Comparison of ENCODE assay signal across 15 cellular contexts in genomic region chr6:91094806-91095475, GRCh38.
DNase-seq lines count a peak whose midpoint lies in the region; ATAC-seq, FAIRE-seq and TF ChIP-seq lines count a peak whose summit lies in the region.
"Had no signal": no experiment of that assay in that cellular context is flagged by ENCODE, and none has a peak within 500 bp of the region (broad histone marks: within the 10 kb centered on the region; RNA-seq: fewer than 3 reads in every experiment).

No MANE protein-coding gene starts in this region.

- FAIRE-seq in RCC 7860 (lab: Jason Lieb, UNC), result peak; percentile 86
- peak; percentile 32 for FAIRE-seq in kidney (lab: Jason Lieb, UNC)
- FAIRE-seq: GM12878, K562 had no signal

- no peaks in the 10 kb centered on the region for H3K9me3 ChIP-seq in kidney (ENCODE audit: control insufficient read depth in 1 of 2, low read length in 2 of 2)
- H3K9me3 ChIP-seq: BLaER1 treated with 17β-estradiol and CSF1 and Interleukin-3, amounts not matched to agents 10 nM and 100 nM had no signal

- in situ Hi-C loops in Caki2 (cut with HindIII; ENCODE audit: low pct_unique_long_range_greater_than_20kb, low sequenced_read_pairs), result no loop called here

- H3K9ac ChIP-seq in kidney (ENCODE audit: low read length in 2 of 2), result no peak overlapping the region
- H3K9ac ChIP-seq: BLaER1 treated with 17β-estradiol and CSF1 and Interleukin-3, amounts not matched to agents 10 nM and 100 nM had no signal

- DNase-seq in Caki2 (ENCODE audit: low read depth) (peak; percentile 16), RCC 7860 (ENCODE audit: low spot score) (peak; percentile 14), kidney (no peak), renal cortical epithelial cell (ENCODE audit: low read depth) (peak; percentile 66), NCI-H128 (lab: John Stamatoyannopoulos, UW; ENCODE audit: unreplicated experiment) (no peak), NCI-H2029 treated with DMSO at 0.1 percent for 48 hours (lab: John Stamatoyannopoulos, UW) (no peak)
- DNase-seq: 8988T; Calu3; CD4-positive, CD25-positive, alpha-beta regulatory T cell; DMS79 had no signal

- no peak overlapping the region for H3K4me3 ChIP-seq in kidney (ENCODE audit: low read length in 2 of 2)
- H3K4me3 ChIP-seq: BLaER1 treated with 17β-estradiol and CSF1 and Interleukin-3, amounts not matched to agents 10 nM and 100 nM; GM12878; K562 had no signal

- no peaks in the 10 kb centered on the region for H3K36me3 ChIP-seq in kidney (ENCODE audit: control insufficient read depth in 1 of 2, insufficient read depth in 2 of 2, low read length in 2 of 2)
- H3K36me3 ChIP-seq: BLaER1 treated with 17β-estradiol and CSF1 and Interleukin-3, amounts not matched to agents 10 nM and 100 nM had no signal

- H3K27ac ChIP-seq in kidney (ENCODE audit: low read depth in 2 of 2, low read length in 2 of 2), result no peak overlapping the region
- H3K27ac ChIP-seq: BLaER1 treated with 17β-estradiol and CSF1 and Interleukin-3, amounts not matched to agents 10 nM and 100 nM had no signal

- intact Hi-C loops in kidney (cut with DNase I), result no loop called here

- TF ChIP-seq CTCF in kidney (IDR thresholded peaks at IDR 0.05; ENCODE audit: borderline replicate concordance, extremely low read depth, insufficient read depth), result no peak

- no peak for ATAC-seq in GM21526 (IDR thresholded peaks at IDR 0.05; ENCODE audit: low FRiP score, unreplicated experiment)
- ATAC-seq: GM12878, HCT116, K562 had no signal

- H3K4me1 ChIP-seq in kidney (ENCODE audit: control insufficient read depth in 1 of 2, insufficient read depth in 1 of 2, low read depth in 1 of 2, low read length in 2 of 2), result peaks cover 0 to 5% of the 10 kb centered on the region in 2 donors
- H3K4me1 ChIP-seq: BLaER1 treated with 17β-estradiol and CSF1 and Interleukin-3, amounts not matched to agents 10 nM and 100 nM had no signal

Comparison
In these comparisons a context has a peak if more than half of its experiments do, and no peak if none do; other contexts are left out.
1. DNase-seq: peak in Caki2 (single experiment), RCC 7860 (single experiment) and renal cortical epithelial cell (single experiment); none in kidney (single experiment), NCI-H128 (single experiment) and NCI-H2029 treated with DMSO at 0.1 percent for 48 hours (single experiment).